ENCODE assay signal across 13 cellular contexts in genomic region chr11:95465887-95466286, GRCh38.
"Had no signal": no experiment of that assay in that cellular context is flagged by ENCODE, and none has a peak within 500 bp of the region (broad histone marks: within the 10 kb centered on the region; RNA-seq: fewer than 3 reads in every experiment).

No MANE protein-coding gene starts in this region.

- H3K9me3 ChIP-seq: lower lobe of right lung, right lobe of liver, tibial nerve had no signal

- ATAC-seq: activated CD4-positive, CD25-positive, alpha-beta regulatory T cell treated with anti-CD3 and anti-CD28 coated beads, Interleukin-2, amount 50 U/mL, for 24 hours; lower lobe of right lung; right lobe of liver; stimulated activated effector memory CD8-positive, alpha-beta T cell treated with anti-CD3 and anti-CD28 coated beads, Interleukin-12 subunit alpha, Interleukin-12 subunit beta, amount 100 ng/mL, for 72 hours had no signal

- H3K27ac ChIP-seq: lower lobe of right lung, right lobe of liver, tibial nerve had no signal

- H3K27me3 ChIP-seq: right lobe of liver, tibial nerve had no signal

- H3K4me1 ChIP-seq: lower lobe of right lung, right lobe of liver, tibial nerve had no signal

- H3K4me3 ChIP-seq: lower lobe of right lung, right lobe of liver, tibial nerve had no signal

- H3K36me3 ChIP-seq: lower lobe of right lung, right lobe of liver, tibial nerve had no signal

- DNase-seq: activated effector memory CD4-positive, alpha-beta T cell treated with anti-CD3 and anti-CD28 coated beads, Interleukin-2, amount 50 U/mL, for 16 hours; activated naive CD8-positive, alpha-beta T cell treated with anti-CD3 and anti-CD28 coated beads for 36 hours; activated T-cell treated with anti-CD3 and anti-CD28 coated beads, Interleukin-2, amount 50 U/mL, for 1 hour; cerebellar nuclear complex; dermis blood vessel endothelial cell; erythroblast; hippocampal formation; lower lobe of right lung; midbrain; right lobe of liver had no signal
